28 cellular contexts compared by ENCODE assay signal in genomic region chr12:114878781-114879180, GRCh38.
DNase-seq lines count a peak whose midpoint lies in the region; ATAC-seq, FAIRE-seq and TF ChIP-seq lines count a peak whose summit lies in the region.
"Had no signal": no experiment of that assay in that cellular context is flagged by ENCODE, and none has a peak within 500 bp of the region (broad histone marks: within the 10 kb centered on the region; RNA-seq: fewer than 3 reads in every experiment).

No MANE protein-coding gene starts in this region.

- H3K27me3 Mint-ChIP-seq in activated naive CD8-positive, alpha-beta T cell treated with anti-CD3 and anti-CD28 coated beads, Interleukin-2, amount 50 U/mL, for 24 hours = peaks cover 2% of the 10 kb centered on the region
- H3K27me3 Mint-ChIP-seq: CD4-positive, alpha-beta memory T cell; CD4-positive, CD25-positive, alpha-beta regulatory T cell; CD8-positive, alpha-beta memory T cell had no signal

- no peak for TF ChIP-seq CTCF in bronchial epithelial cell (IDR thresholded peaks at IDR 0.05; ENCODE audit: insufficient read depth, low read length, severe bottlenecking)

- no peak overlapping the region for H3K18ac ChIP-seq in trophoblast cell (ENCODE audit: low read length)

- H3K14ac ChIP-seq in trophoblast cell (ENCODE audit: low read length) = no peak overlapping the region

- H2BK12ac ChIP-seq in trophoblast cell (ENCODE audit: low read length) = no peak overlapping the region

- H3K9me3 ChIP-seq in trophoblast cell (ENCODE audit: insufficient read depth, low read depth, low read length) = peaks cover 2% of the 10 kb centered on the region
- H3K9me3 ChIP-seq: BE2C, BLaER1 had no signal

- H3K79me2 ChIP-seq in trophoblast cell (ENCODE audit: control insufficient read depth, insufficient read depth, low read length, poor library complexity) = no peaks in the 10 kb centered on the region

- no peak for TF ChIP-seq POLR2A in GM12891 (IDR thresholded peaks at IDR 0.05; ENCODE audit: low read depth, low read length)

- no peak overlapping the region for H3K9ac ChIP-seq in trophoblast cell (ENCODE audit: low read length)
- H3K9ac ChIP-seq: BLaER1 had no signal

- H3K4me3 ChIP-seq in bronchial epithelial cell (ENCODE audit: low read depth, low read length) = no peak overlapping the region
- no peak overlapping the region for H3K4me3 ChIP-seq in trophoblast cell (ENCODE audit: low read depth, low read length)
- H3K4me3 ChIP-seq: BLaER1, GM12878 had no signal

- no peak overlapping the region for H3K4me2 ChIP-seq in trophoblast cell (ENCODE audit: low read length)
- H3K4me2 ChIP-seq: BLaER1 had no signal

- no peak overlapping the region for H3K4me3 Mint-ChIP-seq in activated naive CD8-positive, alpha-beta T cell treated with anti-CD3 and anti-CD28 coated beads, Interleukin-2, amount 50 U/mL, for 24 hours
- H3K4me3 Mint-ChIP-seq: CD14-positive monocyte; CD4-positive, alpha-beta memory T cell; CD4-positive, CD25-positive, alpha-beta regulatory T cell; CD8-positive, alpha-beta memory T cell had no signal

- H3K4me1 Mint-ChIP-seq in activated naive CD8-positive, alpha-beta T cell treated with anti-CD3 and anti-CD28 coated beads, Interleukin-2, amount 50 U/mL, for 24 hours = no peaks in the 10 kb centered on the region
- H3K4me1 Mint-ChIP-seq: CD14-positive monocyte; CD4-positive, alpha-beta memory T cell; CD4-positive, CD25-positive, alpha-beta regulatory T cell; CD8-positive, alpha-beta memory T cell had no signal

- no peak overlapping the region for H3K27ac ChIP-seq in trophoblast cell (ENCODE audit: low read depth, low read length)
- H3K27ac ChIP-seq: BLaER1 had no signal

- H3K27me3 ChIP-seq in bronchial epithelial cell (ENCODE audit: control insufficient read depth, insufficient read depth, low read length) = no peaks in the 10 kb centered on the region
- H3K27me3 ChIP-seq in trophoblast cell (ENCODE audit: insufficient read depth, low read length) = no peaks in the 10 kb centered on the region
- H3K27me3 ChIP-seq: BE2C, BLaER1 had no signal

- ATAC-seq in activated naive CD8-positive, alpha-beta T cell treated with anti-CD3 and anti-CD28 coated beads, Interleukin-2, amount 50 U/mL, for 24 hours = no peak
- ATAC-seq in GM21423 (IDR thresholded peaks at IDR 0.05; ENCODE audit: unreplicated experiment) = no peak
- ATAC-seq in HG02588 (IDR thresholded peaks at IDR 0.05; ENCODE audit: unreplicated experiment) = no peak
- ATAC-seq: GM12878 had no signal

- no peak overlapping the region for H3K4ac ChIP-seq in trophoblast cell (ENCODE audit: low read depth, low read length)

- no peak overlapping the region for H3K27ac Mint-ChIP-seq in activated naive CD8-positive, alpha-beta T cell treated with anti-CD3 and anti-CD28 coated beads, Interleukin-2, amount 50 U/mL, for 24 hours
- H3K27ac Mint-ChIP-seq: CD14-positive monocyte; CD4-positive, alpha-beta memory T cell; CD8-positive, alpha-beta memory T cell had no signal

- H3K36me3 ChIP-seq in bronchial epithelial cell (ENCODE audit: control insufficient read depth, insufficient read depth, low read length) = no peaks in the 10 kb centered on the region
- H3K36me3 ChIP-seq in trophoblast cell (ENCODE audit: control insufficient read depth in 1 of 2, insufficient read depth in 2 of 2, low read length in 2 of 2) = no peaks in the 10 kb centered on the region
- H3K36me3 ChIP-seq: BE2C, BLaER1 had no signal

- no peak overlapping the region for H2BK5ac ChIP-seq in trophoblast cell (ENCODE audit: low read depth, low read length, poor library complexity)

- H4K91ac ChIP-seq in trophoblast cell (ENCODE audit: low read depth, low read length) = no peak overlapping the region

- H4K12ac ChIP-seq in trophoblast cell (ENCODE audit: low read depth, low read length) = no peak overlapping the region

- no peak overlapping the region for H2BK120ac ChIP-seq in trophoblast cell (ENCODE audit: insufficient read depth, low read length, poor library complexity)

- no peak overlapping the region for H4K8ac ChIP-seq in trophoblast cell (ENCODE audit: low read depth, low read length)

- H3K36me3 Mint-ChIP-seq in activated naive CD8-positive, alpha-beta T cell treated with anti-CD3 and anti-CD28 coated beads, Interleukin-2, amount 50 U/mL, for 24 hours (ENCODE audit: low read depth) = no peaks in the 10 kb centered on the region
- H3K36me3 Mint-ChIP-seq: CD14-positive monocyte; CD4-positive, alpha-beta memory T cell; CD4-positive, CD25-positive, alpha-beta regulatory T cell; CD8-positive, alpha-beta memory T cell had no signal

- H3K23ac ChIP-seq in trophoblast cell (ENCODE audit: low read length) = no peak overlapping the region

- peaks cover 7% of the 10 kb centered on the region for H3K79me1 ChIP-seq in trophoblast cell (ENCODE audit: low read length)

- DNase-seq in GM12891 (ENCODE audit: insufficient read length, low spot score) (no peak), HT-29 (ENCODE audit: low spot score) (peak; percentile 38), bronchial epithelial cell (ENCODE audit: low read depth) (no peak), trophoblast cell (peak; percentile 77 to 88)
- DNase-seq in central memory CD4-positive, alpha-beta T cell = no peak
- DNase-seq in activated naive CD8-positive, alpha-beta T cell treated with anti-CD3 and anti-CD28 coated beads, Interleukin-2, amount 50 U/mL, for 24 hours = no peak
- DNase-seq: 8988T; ACHN; BE2C; C1 segment of cervical spinal cord; CD4-positive, alpha-beta memory T cell; CD4-positive, CD25-positive, alpha-beta regulatory T cell; CD8-positive, alpha-beta memory T cell; COR-L47; DMS 273 treated with DMSO at 0.1 percent for 48 hours; DMS153; DMS53; DMS79; DND-41; EL; GDM1 had no signal

- no peak overlapping the region for H2AFZ ChIP-seq in trophoblast cell (ENCODE audit: insufficient read depth, low read length, poor library complexity)

- H3K4me1 ChIP-seq in trophoblast cell (ENCODE audit: control insufficient read depth in 1 of 2, insufficient read depth in 2 of 2, low read length in 2 of 2) = no peaks in the 10 kb centered on the region
- H3K4me1 ChIP-seq: BE2C had no signal

- H3K9me3 Mint-ChIP-seq in activated naive CD8-positive, alpha-beta T cell treated with anti-CD3 and anti-CD28 coated beads, Interleukin-2, amount 50 U/mL, for 24 hours = no peaks in the 10 kb centered on the region

- no peak overlapping the region for H2AK5ac ChIP-seq in trophoblast cell (ENCODE audit: low read length)

- no CpG with 5 or more reads among the region's 4 CpGs for WGBS in trophoblast cell (ENCODE audit: extremely low coverage, insufficient coverage, insufficient read length)

- FAIRE-seq in GM12891 (lab: Jason Lieb, UNC) (no peak), bronchial epithelial cell (lab: Jason Lieb, UNC) (peak; percentile 47)
- FAIRE-seq: A204.1, GM12878, GM19239 had no signal

TF ChIP-seq in GM12891, 5 proteins besides CTCF, POLR2A, EP300 and RAD21:
- TF ChIP-seq POLR2AphosphoS5 (IDR thresholded peaks at IDR 0.05; ENCODE audit: low read depth, low read length) = no peak
- 0 out of 2 replicates have a peak, but pooled peaks have one; percentile 2 for TF ChIP-seq SPI1 (IDR thresholded peaks at IDR 0.05; ENCODE audit: low read depth, low read length)
TF ChIP-seq in GM12891: peak in this region for 1.

Comparison
In these comparisons a context has a peak if more than half of its experiments do, and no peak if none do; other contexts are left out.
1. DNase-seq: peak in HT-29 (single experiment) and trophoblast cell (2 of 2); none in GM12891 (single experiment), bronchial epithelial cell (single experiment), central memory CD4-positive, alpha-beta T cell (single experiment) and activated naive CD8-positive, alpha-beta T cell treated with anti-CD3 and anti-CD28 coated beads, Interleukin-2, amount 50 U/mL, for 24 hours (single experiment).